ENCODE assay signal across 1 cellular context in genomic region chr20:653590-654426, GRCh38.
TF ChIP-seq lines count a peak whose summit lies in the region.

No MANE protein-coding gene starts in this region.

TF ChIP-seq in K562, 482 proteins besides CTCF, POLR2A, EP300 and RAD21 (continued from another document):
- TF ChIP-seq ZNF407 (IDR thresholded peaks at IDR 0.05; ENCODE audit: low read depth) = no peak
- TF ChIP-seq PPARD (CRISPR knock-in tag; IDR thresholded peaks at IDR 0.05) = no peak
- 0 out of 2 replicates have a peak, but pooled peaks have one; percentile 62 for TF ChIP-seq ZNF175 (CRISPR knock-in tag; IDR thresholded peaks at IDR 0.05; ENCODE audit: low read depth)
- TF ChIP-seq ZKSCAN1 (IDR thresholded peaks at IDR 0.05; ENCODE audit: low read depth, low read length) = no peak
- TF ChIP-seq ZNF511 (CRISPR knock-in tag; IDR thresholded peaks at IDR 0.05) = no peak; the same call in 1 of the 2 replicates
- peak; percentile 66 for TF ChIP-seq ARID1B (IDR thresholded peaks at IDR 0.05)
- TF ChIP-seq JUN (IDR thresholded peaks at IDR 0.05; ENCODE audit: borderline replicate concordance, low read depth, low read length) = no peak
- TF ChIP-seq JUN (CRISPR knock-in tag; IDR thresholded peaks at IDR 0.05; ENCODE audit: borderline replicate concordance) = no peak
